ENCODE assay signal across 23 cellular contexts in genomic region chr9:137913771-137914767, GRCh38. TPM values are rescaled to one million over a fixed set of nuclear protein-coding genes. Genes with fewer than 3 reads are reported as not detected.
"Had no signal": no experiment of that assay in that cellular context is flagged by ENCODE, and none has a peak within 500 bp of the region (broad histone marks: within the 10 kb centered on the region; RNA-seq: fewer than 3 reads in every experiment).

No MANE protein-coding gene starts in this region.

- H3K27ac ChIP-seq: SJSA1, SK-N-MC had no signal

- H3K27me3 ChIP-seq: SJSA1 had no signal

- H3K4me1 ChIP-seq: SJSA1 had no signal

- H3K36me3 ChIP-seq: SJSA1 had no signal

- H3K9me3 ChIP-seq: SJSA1 had no signal

- DNase-seq: KBM-7, MV-4-11, NCI-H1048, NCI-H1105, NCI-H1417, NCI-H1436 treated with DMSO at 0.1 percent for 48 hours, NCI-H1694, NCI-H187 treated with DMSO at 0.1 percent for 48 hours, NCI-H2029 treated with DMSO at 0.1 percent for 48 hours, NCI-H2171 treated with DMSO at 0.1 percent for 48 hours, NCI-H345, NCI-H446 treated with DMSO at 0.1 percent for 48 hours, NCI-H510A treated with DMSO at 0.1 percent for 48 hours, NCI-H526, NCI-H82, Right ventricle myocardium superior, RPMI8226, SIG-M5 had no signal

- H3K4me3 ChIP-seq: SJSA1, SK-N-MC had no signal

RNA-seq across cellular contexts. Expression of gene CACNA1B, which starts 36.5 kb away (rescaled TPM):
- total RNA-seq: HT-29, LHCN-M2, MCF 10A had no signal
